18 cellular contexts compared by ENCODE assay signal in genomic region chr15:78997981-78998499, GRCh38. TPM values are rescaled to one million over a fixed set of nuclear protein-coding genes. Genes with fewer than 3 reads are reported as not detected.
A peak's percentile ranks its signal among the peaks of the same experiment; 100 is the strongest.
DNase-seq lines count a peak whose midpoint lies in the region; ATAC-seq, FAIRE-seq and TF ChIP-seq lines count a peak whose summit lies in the region.
"Had no signal": no experiment of that assay in that cellular context is flagged by ENCODE, and none has a peak within 500 bp of the region (broad histone marks: within the 10 kb centered on the region; RNA-seq: fewer than 3 reads in every experiment).

No MANE protein-coding gene starts in this region.

- H3K4me3 ChIP-seq in kidney (ENCODE audit: low read length in 2 of 2) (no peak overlapping the region), parathyroid adenoma (ENCODE audit: low read depth, low read length) (no peak overlapping the region), HAP-1 (no peak overlapping the region)

- H3K4me1 Mint-ChIP-seq in stimulated activated naive CD8-positive, alpha-beta T cell treated with anti-CD3 and anti-CD28 coated beads, Interleukin-15, amount 100 ng/mL, for 72 hours: peaks cover 4% of the 10 kb centered on the region

- H3K36me3 ChIP-seq in kidney (ENCODE audit: control insufficient read depth in 1 of 2, insufficient read depth in 2 of 2, low read length in 2 of 2) (no peaks in the 10 kb centered on the region), parathyroid adenoma (ENCODE audit: control insufficient read depth, insufficient read depth, low read length) (no peaks in the 10 kb centered on the region), HAP-1 (replicated peaks) (no peaks in the 10 kb centered on the region)

- H3K9ac ChIP-seq in kidney (ENCODE audit: low read length in 2 of 2): no peak overlapping the region
- H3K9ac ChIP-seq in parathyroid adenoma: no peak overlapping the region

- no peak for ATAC-seq in GM18861 (IDR thresholded peaks at IDR 0.05; ENCODE audit: unreplicated experiment)
- no peak for ATAC-seq in GM21423 (IDR thresholded peaks at IDR 0.05; ENCODE audit: unreplicated experiment)
- ATAC-seq in stimulated activated naive CD8-positive, alpha-beta T cell treated with anti-CD3 and anti-CD28 coated beads, Interleukin-15, amount 100 ng/mL, for 72 hours: no peak
- ATAC-seq: SK-N-SH treated with all-trans-retinoic acid at 6 μM for 48 hours had no signal

- DNase-seq in GM19239 (ENCODE audit: insufficient read length, low spot score) (no peak), RWPE1 (ENCODE audit: low spot score) (no peak), kidney (peak; percentile 68), HAP-1 (ENCODE audit: low spot score in 2 of 2) (no peak)
- no peak for DNase-seq in stimulated activated naive CD8-positive, alpha-beta T cell treated with anti-CD3 and anti-CD28 coated beads, Interleukin-15, amount 100 ng/mL, for 72 hours
- DNase-seq: DMS 273 treated with DMSO at 0.1 percent for 48 hours, HCEC 1CT, NCI-H1417 treated with DMSO at 0.1 percent for 48 hours, NCI-H1930, NCI-H2171 treated with DMSO at 0.1 percent for 48 hours, NCI-H510A treated with DMSO at 0.1 percent for 48 hours, SHP77 treated with DMSO at 0.1 percent for 48 hours had no signal

- no peak overlapping the region for H3K4me3 Mint-ChIP-seq in stimulated activated naive CD8-positive, alpha-beta T cell treated with anti-CD3 and anti-CD28 coated beads, Interleukin-15, amount 100 ng/mL, for 72 hours

- TF ChIP-seq CTCF in RWPE1 (conservative IDR thresholded peaks at IDR 0.05; ENCODE audit: low read depth) (no peak), kidney (IDR thresholded peaks at IDR 0.05; ENCODE audit: borderline replicate concordance, extremely low read depth, insufficient read depth) (no peak), parathyroid adenoma (IDR thresholded peaks at IDR 0.05) (no peak)

- H3K4me1 ChIP-seq in kidney (ENCODE audit: control insufficient read depth in 1 of 2, insufficient read depth in 1 of 2, low read depth in 1 of 2, low read length in 2 of 2): peaks cover 14 to 20% of the 10 kb centered on the region in 2 donors
- H3K4me1 ChIP-seq in parathyroid adenoma: no peaks in the 10 kb centered on the region
- H3K4me1 ChIP-seq in HAP-1: no peaks in the 10 kb centered on the region

- H3K9me3 ChIP-seq in kidney (ENCODE audit: control insufficient read depth in 1 of 2, low read length in 2 of 2) (no peaks in the 10 kb centered on the region), parathyroid adenoma (ENCODE audit: control insufficient read depth, low read length) (no peaks in the 10 kb centered on the region), HAP-1 (no peaks in the 10 kb centered on the region)

- in situ Hi-C loops in HAP-1 (cut with MboI; ENCODE audit: low sequenced_read_pairs): no loop called here

- H3K27me3 Mint-ChIP-seq in stimulated activated naive CD8-positive, alpha-beta T cell treated with anti-CD3 and anti-CD28 coated beads, Interleukin-15, amount 100 ng/mL, for 72 hours: no peaks in the 10 kb centered on the region

- no peaks in the 10 kb centered on the region for H3K79me2 ChIP-seq in parathyroid adenoma

- peak; percentile 44 for FAIRE-seq in GM19239 (lab: Jason Lieb, UNC)
- FAIRE-seq in kidney (lab: Jason Lieb, UNC): no peak
- FAIRE-seq: HTR-8/SVneo had no signal

- H2AFZ ChIP-seq in parathyroid adenoma: peak overlapping the region; percentile 42

- CTCF ChIA-PET in RWPE1 (lab: Yijun Ruan, JAX): interaction anchor here (0.5 to 1.4 kb wide), 3 partner anchors 9 to 30 kb away, joined by 4 to 6 read pairs (median 5); no protein-coding TSS in a partner anchor

- peak overlapping the region in 1 of 2 donors; percentile 23 for H3K27ac Mint-ChIP-seq in stimulated activated naive CD8-positive, alpha-beta T cell treated with anti-CD3 and anti-CD28 coated beads, Interleukin-15, amount 100 ng/mL, for 72 hours

- no peaks in the 10 kb centered on the region for H3K9me3 Mint-ChIP-seq in stimulated activated naive CD8-positive, alpha-beta T cell treated with anti-CD3 and anti-CD28 coated beads, Interleukin-15, amount 100 ng/mL, for 72 hours

- H3K27ac ChIP-seq in RWPE1: peak overlapping the region; percentile 9; the same call in 1 of the 2 replicates
- H3K27ac ChIP-seq in kidney (ENCODE audit: low read depth in 2 of 2, low read length in 2 of 2): peak overlapping the region in 1 of 2 donors; percentile 67
- no peak overlapping the region for H3K27ac ChIP-seq in parathyroid adenoma
- H3K27ac ChIP-seq: HL-60 had no signal

- no peaks in the 10 kb centered on the region for H3K27me3 ChIP-seq in parathyroid adenoma (ENCODE audit: control insufficient read depth, insufficient read depth, low read length)
- H3K27me3 ChIP-seq in HAP-1 (ENCODE audit: low read depth): peaks cover 8% of the 10 kb centered on the region; the same call in 1 of the 2 replicates

- POLR2A ChIA-PET in RWPE1 (lab: Yijun Ruan, JAX; ENCODE audit: low non-redundant PET): no interaction called here

- H3K4me2 ChIP-seq in parathyroid adenoma (ENCODE audit: low read length): no peak overlapping the region

- intact Hi-C loops in kidney (cut with DNase I): no loop called here

RNA-seq across cellular contexts. Expression of gene CTSH, which starts 53.2 kb away (rescaled TPM):
- total RNA-seq in kidney: 201 TPM
- 1,628 TPM for polyA plus RNA-seq in kidney (ENCODE audit: insufficient read depth, low read depth, low replicate concordance)
